In genomic region chr9:98254236-98255063, GRCh38 we compare ENCODE assay signal across 1 cellular context.
TF ChIP-seq lines count a peak whose summit lies in the region.

No MANE protein-coding gene starts in this region.

TF ChIP-seq in K562, 482 proteins besides CTCF, POLR2A, EP300 and RAD21 (continued from another document):
- TF ChIP-seq ZBTB2 (IDR thresholded peaks at IDR 0.05) (no peak), HNRNPK (IDR thresholded peaks at IDR 0.05; ENCODE audit: low read depth, low read length, poor library complexity, severe bottlenecking) (no peak), MCM3 (IDR thresholded peaks at IDR 0.05) (no peak), CBX1 (IDR thresholded peaks at IDR 0.05; ENCODE audit: low read depth) (peak; percentile 92; the same call in 1 of the 2 replicates), E2F6 (IDR thresholded peaks at IDR 0.05; ENCODE audit: borderline replicate concordance in 1 of 2, extremely low read depth in 1 of 2, insufficient read depth in 1 of 2, insufficient read length in 1 of 2, low read depth in 1 of 2, low read length in 1 of 2, poor library complexity in 1 of 2, severe bottlenecking in 1 of 2) (no peak), HSF4 (CRISPR knock-in tag; IDR thresholded peaks at IDR 0.05; ENCODE audit: borderline replicate concordance) (no peak), SMARCC2 (IDR thresholded peaks at IDR 0.05; ENCODE audit: low read depth) (no peak), ZFP36 (IDR thresholded peaks at IDR 0.05; ENCODE audit: low read depth, low read length, partially characterized antibody) (peak; percentile 70)
